Comparison of ENCODE assay signal across 13 cellular contexts in genomic region chr1:208209286-208209685, GRCh38. TPM values are rescaled to one million over a fixed set of nuclear protein-coding genes. Genes with fewer than 3 reads are reported as not detected.
DNase-seq lines count a peak whose midpoint lies in the region; ATAC-seq and TF ChIP-seq lines count a peak whose summit lies in the region.
"Had no signal": no experiment of that assay in that cellular context is flagged by ENCODE, and none has a peak within 500 bp of the region (broad histone marks: within the 10 kb centered on the region; RNA-seq: fewer than 3 reads in every experiment).

No MANE protein-coding gene starts in this region.

- TF ChIP-seq POLR2A in Peyer's patch (IDR thresholded peaks at IDR 0.05), result no peak

- H3K9ac ChIP-seq in HUES48 (ENCODE audit: low read depth, low read length) (no peak overlapping the region), stomach smooth muscle (ENCODE audit: low read length in 2 of 2) (no peak overlapping the region)

- H3K27me3 ChIP-seq in HUES48 (ENCODE audit: control insufficient read depth, insufficient read depth, low read length) (no peaks in the 10 kb centered on the region), stomach smooth muscle (ENCODE audit: control insufficient read depth in 1 of 2, insufficient read depth in 2 of 2, low read length in 2 of 2) (no peaks in the 10 kb centered on the region), Peyer's patch (no peaks in the 10 kb centered on the region)

- H3K27ac ChIP-seq in HUES48 (ENCODE audit: low read depth, low read length) (peak overlapping the region; percentile 17), epithelial cell of prostate (peak overlapping the region; percentile 95), stomach smooth muscle (ENCODE audit: low read length) (peak overlapping the region; percentile 31), Peyer's patch (no peak overlapping the region)

- H3K4me3 ChIP-seq in HUES48 (ENCODE audit: low read depth, low read length), result no peak overlapping the region
- no peak overlapping the region for H3K4me3 ChIP-seq in stomach smooth muscle (ENCODE audit: low read length in 2 of 2)
- H3K4me3 ChIP-seq in Peyer's patch, result no peak overlapping the region

- H3K36me3 ChIP-seq in HUES48 (ENCODE audit: control insufficient read depth, insufficient read depth, low read length), result no peaks in the 10 kb centered on the region
- peaks cover 12 to 32% of the 10 kb centered on the region in 2 donors for H3K36me3 ChIP-seq in stomach smooth muscle (ENCODE audit: control insufficient read depth in 2 of 2, insufficient read depth in 2 of 2, low read length in 2 of 2)
- peaks cover 0 to 18% (median 0%) of the 10 kb centered on the region in 3 donors for H3K36me3 ChIP-seq in Peyer's patch

- H3K4me1 ChIP-seq in HUES48 (ENCODE audit: control insufficient read depth, insufficient read depth, low read length), result no peaks in the 10 kb centered on the region
- peaks cover 26% of the 10 kb centered on the region for H3K4me1 ChIP-seq in stomach smooth muscle (ENCODE audit: control insufficient read depth, insufficient read depth, low read length)
- H3K4me1 ChIP-seq in Peyer's patch, result peaks cover 0 to 26% (median 0%) of the 10 kb centered on the region in 4 donors

- DNase-seq in NCI-H446 treated with DMSO at 0.1 percent for 48 hours (lab: John Stamatoyannopoulos, UW) (peak; percentile 16), epithelial cell of prostate (ENCODE audit: low read depth, low spot score) (no peak), Peyer's patch (no peak)
- DNase-seq in activated CD4-positive, CD25-positive, alpha-beta regulatory T cell treated with anti-CD3 and anti-CD28 coated beads, Interleukin-2, amount 50 U/mL, for 72 hours, result no peak
- DNase-seq: activated CD4-positive, alpha-beta T cell treated with anti-CD3 and anti-CD28 coated beads, Interleukin-2, amount 50 U/mL, for 1 hour; activated naive CD8-positive, alpha-beta T cell treated with anti-CD3 and anti-CD28 coated beads, Interleukin-2, amount 10 ng/mL, durations not matched to agents 7 days and 5 days; activated T-cell treated with anti-CD3 and anti-CD28 coated beads, Interleukin-2, amount 50 U/mL, for 48 hours; effector memory CD4-positive, alpha-beta T cell; foreskin fibroblast; NCI-H187 treated with DMSO at 0.1 percent for 48 hours had no signal

- ATAC-seq in HG03280 (IDR thresholded peaks at IDR 0.05; ENCODE audit: unreplicated experiment), result no peak

- no peaks in the 10 kb centered on the region for H3K9me3 ChIP-seq in HUES48 (ENCODE audit: control insufficient read depth, insufficient read depth, low read length)
- no peaks in the 10 kb centered on the region for H3K9me3 ChIP-seq in stomach smooth muscle (ENCODE audit: control insufficient read depth in 2 of 2, low read length in 2 of 2)
- no peaks in the 10 kb centered on the region for H3K9me3 ChIP-seq in Peyer's patch

- no peak for TF ChIP-seq CTCF in Peyer's patch (IDR thresholded peaks at IDR 0.05)

RNA-seq across cellular contexts. Expression of gene PLXNA2, which starts 34.9 kb away (rescaled TPM):
- 10 to 100 TPM; 51.5 to 70.2 (median 62.5) TPM for total RNA-seq in Peyer's patch

Comparison
In these comparisons a context has a peak if more than half of its experiments do, and no peak if none do; other contexts are left out.
1. H3K27ac ChIP-seq: peak in HUES48 (single experiment), epithelial cell of prostate (single experiment) and stomach smooth muscle (single experiment); none in Peyer's patch (0 of 4).